Comparison of ENCODE assay signal across 7 cellular contexts in genomic region chr20:237479-237878, GRCh38.
DNase-seq lines count a peak whose midpoint lies in the region; ATAC-seq lines count a peak whose summit lies in the region.

No MANE protein-coding gene starts in this region.

- peak; percentile 93 for DNase-seq in OCI-M1 (lab: John Stamatoyannopoulos, UW)
- no peak for DNase-seq in central memory CD8-positive, alpha-beta T cell (ENCODE audit: low spot score in 2 of 2)
- DNase-seq in stimulated activated CD8-positive, alpha-beta memory T cell treated with anti-CD3 and anti-CD28 coated beads, Interleukin-7, amount 100 ng/mL, for 48 hours (ENCODE audit: extremely low read depth in 1 of 2, low read depth in 1 of 2): peak; percentile 1 to 22
- no peak for DNase-seq in HuH-7 (ENCODE audit: low spot score)
- no peak for DNase-seq in DMS53 (lab: John Stamatoyannopoulos, UW)

- H3K36me3 Mint-ChIP-seq in central memory CD8-positive, alpha-beta T cell (ENCODE audit: insufficient read depth): no peaks in the 10 kb centered on the region

- H3K4me1 Mint-ChIP-seq in central memory CD8-positive, alpha-beta T cell: peaks cover 7% of the 10 kb centered on the region

- no peaks in the 10 kb centered on the region for H3K9me3 Mint-ChIP-seq in central memory CD8-positive, alpha-beta T cell

- peak overlapping the region; percentile 56 for H3K27ac Mint-ChIP-seq in central memory CD8-positive, alpha-beta T cell (ENCODE audit: low read depth)

- peak overlapping the region; percentile 44 for H3K4me3 Mint-ChIP-seq in central memory CD8-positive, alpha-beta T cell

- H3K27me3 Mint-ChIP-seq in central memory CD8-positive, alpha-beta T cell: peaks cover 12% of the 10 kb centered on the region

- ATAC-seq in GM21717 (IDR thresholded peaks at IDR 0.05; ENCODE audit: unreplicated experiment): peak; percentile 47
- no peak for ATAC-seq in central memory CD8-positive, alpha-beta T cell (replicated peaks; ENCODE audit: extremely low read depth, poor library complexity, severe bottlenecking)
- ATAC-seq in GM18870 (IDR thresholded peaks at IDR 0.05; ENCODE audit: unreplicated experiment): no peak

Comparison
In these comparisons a context has a peak if more than half of its experiments do, and no peak if none do; other contexts are left out.
1. DNase-seq: peak in OCI-M1 (single experiment) and stimulated activated CD8-positive, alpha-beta memory T cell treated with anti-CD3 and anti-CD28 coated beads, Interleukin-7, amount 100 ng/mL, for 48 hours (2 of 2); none in central memory CD8-positive, alpha-beta T cell (0 of 2), HuH-7 (single experiment) and DMS53 (single experiment).